ENCODE assay signal across 8 cellular contexts in genomic region chr1:54407201-54407956, GRCh38. TPM values are rescaled to one million over a fixed set of nuclear protein-coding genes. Genes with fewer than 3 reads are reported as not detected.
A peak's percentile ranks its signal among the peaks of the same experiment; 100 is the strongest.
DNase-seq lines count a peak whose midpoint lies in the region; ATAC-seq and TF ChIP-seq lines count a peak whose summit lies in the region.

No MANE protein-coding gene starts in this region.

- no peaks in the 10 kb centered on the region for H3K9me3 Mint-ChIP-seq in T-cell

- WGBS in heart right ventricle, 2 donors = 0% methylated on average over 24 of the region's 24 CpGs
- 0% methylated on average over 24 of the region's 24 CpGs for WGBS in ovary, 3 donors
- 1% methylated on average over 24 of the region's 24 CpGs for WGBS in aorta, 2 donors

- H3K36me3 Mint-ChIP-seq in T-cell = peaks cover 11% of the 10 kb centered on the region

- H3K9me3 ChIP-seq in heart right ventricle (no peaks in the 10 kb centered on the region), ovary (no peaks in the 10 kb centered on the region), aorta (ENCODE audit: control insufficient read depth, low read length) (no peaks in the 10 kb centered on the region)

- TF ChIP-seq CTCF in heart right ventricle (IDR thresholded peaks at IDR 0.05) = no peak
- peak in 1 of 3 donors; percentile 14 for TF ChIP-seq CTCF in ovary (IDR thresholded peaks at IDR 0.05)

- H3K4me1 ChIP-seq in heart right ventricle (peaks cover 10 to 52% (median 42%) of the 10 kb centered on the region in 9 donors), ovary (ENCODE audit: insufficient read depth) (peaks cover 13% of the 10 kb centered on the region), aorta (ENCODE audit: control insufficient read depth in 1 of 2, insufficient read depth in 2 of 2, low read length in 2 of 2) (peaks cover 0 to 5% of the 10 kb centered on the region in 2 donors)

- H3K36me3 ChIP-seq in heart right ventricle (peaks cover 0 to 9% (median 0%) of the 10 kb centered on the region in 9 donors), ovary (no peaks in the 10 kb centered on the region), aorta (ENCODE audit: control insufficient read depth in 1 of 2, insufficient read depth in 2 of 2, low read length in 1 of 2) (no peaks in the 10 kb centered on the region)

- no peaks in the 10 kb centered on the region for H3K27me3 ChIP-seq in heart right ventricle
- no peaks in the 10 kb centered on the region for H3K27me3 ChIP-seq in ovary
- no peaks in the 10 kb centered on the region for H3K27me3 ChIP-seq in aorta (ENCODE audit: control insufficient read depth in 1 of 2, insufficient read depth in 2 of 2, low read length in 1 of 2)

- peak; percentile 18 to 54 (median 31) for ATAC-seq in T-cell (replicated peaks in 1 of 4)
- peak; percentile 52 to 90 (median 79) for ATAC-seq in heart right ventricle
- peak; percentile 87 for ATAC-seq in aorta (ENCODE audit: low FRiP score)

- TF ChIP-seq POLR2A in ovary (IDR thresholded peaks at IDR 0.05) = peak; percentile 14

- DNase-seq in DMS53 (lab: John Stamatoyannopoulos, UW) (peak; percentile 99), HCEC 1CT (peak; percentile 91), NCI-H1694 (lab: John Stamatoyannopoulos, UW) (peak; percentile 97), T-cell (peak in 33 of 34 experiments; percentile 28 to 79 (median 62)), anterior cingulate cortex (lab: John Stamatoyannopoulos, UW) (peak in 45 of 58 donors; percentile 22 to 81 (median 58)), heart right ventricle (peak in 1 of 2 donors; percentile 87), ovary (peak; percentile 63 to 84 (median 73)), aorta (peak in 1 of 2 donors; percentile 77)

- H3K4me3 Mint-ChIP-seq in T-cell = peak overlapping the region; percentile 90 to 92 (median 91)

- POLR2A ChIA-PET in T-cell (lab: Charles Lee) = interaction anchor here (0.5 to 1.0 kb wide), 5 partner anchors 48 to 517 kb away, joined by 3 to 21 read pairs (median 5); no protein-coding TSS in a partner anchor

- peak overlapping the region; percentile 82 to 98 (median 92) for H3K4me3 ChIP-seq in heart right ventricle
- peak overlapping the region; percentile 98 for H3K4me3 ChIP-seq in ovary
- peak overlapping the region; percentile 97 to 98 for H3K4me3 ChIP-seq in aorta (ENCODE audit: low read length in 2 of 2)

- peak overlapping the region; percentile 85 to 98 (median 93) for H3K27ac ChIP-seq in heart right ventricle
- H3K27ac ChIP-seq in ovary = peak overlapping the region; percentile 74 to 93
- H3K27ac ChIP-seq in aorta (ENCODE audit: low read depth in 1 of 2, low read length in 2 of 2) = peak overlapping the region in 1 of 2 donors; percentile 83

- CTCF ChIA-PET in T-cell (lab: Charles Lee) = interaction anchor here (0.5 to 2.5 kb wide), 14 partner anchors 27 to 691 kb away, joined by 3 to 35 read pairs (median 4); partner anchors contain the start of genes CYB5RL (in 1 of the 2) and MRPL37 (in 1 of the 2)

- no peaks in the 10 kb centered on the region for H3K27me3 Mint-ChIP-seq in T-cell

- intact Hi-C loops in heart right ventricle (cut with DNase I) (loop anchor here (1.0 to 10.0 kb wide), 16 partner anchors 50 to 353 kb away; partner anchors contain the start of genes CYB5RL (in 1 of the 10), MRPL37 (in 1 of the 10), TCEANC2 (in 1 of the 10) and TMEM59 (in 1 of the 10)), ovary (cut with DNase I) (loop anchor here (1.0 to 10.0 kb wide), 10 partner anchors 81 to 343 kb away; no protein-coding TSS in a partner anchor), aorta (cut with DNase I) (loop anchor here (1.0 to 5.0 kb wide), 4 partner anchors 81 to 285 kb away; no protein-coding TSS in a partner anchor)

- no peak for TF ChIP-seq EP300 in ovary (IDR thresholded peaks at IDR 0.05)

- peaks cover 52 to 66% (median 62%) of the 10 kb centered on the region in 3 donors for H3K4me1 Mint-ChIP-seq in T-cell

- H3K27ac Mint-ChIP-seq in T-cell = peak overlapping the region; percentile 86 to 97

RNA-seq across cellular contexts. Expression of gene SSBP3, which starts 1.2 kb away (rescaled TPM):
- total RNA-seq in T-cell (10 to 100 TPM; 51.5 to 84.5 (median 69.2) TPM), heart right ventricle (10 to 100 TPM; 33.7 to 71.9 (median 52.8) TPM), ovary (100 to 1,000 TPM in 5 of 7 donors, 10 to 100 TPM in 2; 41.2 to 247 (median 143) TPM), aorta (10 to 100 TPM; 73.8 to 83.4 TPM)
- polyA plus RNA-seq in heart right ventricle (10 to 100 TPM; 17.6 to 58.8 TPM), ovary (100 to 1,000 TPM; 156 to 200 TPM), aorta (10 to 100 TPM; 43.7 to 57.7 TPM)

Comparison
In these comparisons a context has a peak if more than half of its experiments do, and no peak if none do; other contexts are left out.
1. ATAC-seq: peak in every context shown above with its lines; median percentile 87 in aorta; 79 in heart right ventricle; 31 in T-cell.